2 cellular contexts compared by ENCODE assay signal in the genomic region with DNA sequence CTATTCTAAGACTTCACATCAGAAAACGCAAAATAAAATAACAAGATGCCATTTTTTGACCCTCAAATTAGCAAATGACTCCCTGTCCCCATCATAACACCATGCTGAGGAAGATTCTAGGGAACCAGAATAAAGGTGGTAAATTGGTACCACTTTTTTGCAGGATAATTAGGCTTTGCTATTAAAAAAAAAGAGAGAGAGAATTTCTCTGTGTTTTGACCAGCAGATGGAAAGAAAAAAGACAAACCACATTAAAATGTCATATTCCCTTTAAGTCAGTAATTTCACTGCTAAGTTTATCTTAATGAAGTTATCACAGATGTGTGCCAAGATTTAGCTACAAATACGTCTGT.
TF ChIP-seq lines count a peak whose summit lies in the region.

No MANE protein-coding gene starts in this region.

TF ChIP-seq in IMR-90, 13 proteins besides CTCF, POLR2A, EP300 and RAD21:
- no peak for TF ChIP-seq RCOR1 (IDR thresholded peaks at IDR 0.05; ENCODE audit: insufficient replicate concordance, low read length)
- no peak for TF ChIP-seq MAZ (IDR thresholded peaks at IDR 0.05; ENCODE audit: borderline replicate concordance, low read depth, low read length)
- TF ChIP-seq SMC3 (IDR thresholded peaks at IDR 0.05; ENCODE audit: low read depth, low read length) = no peak
- TF ChIP-seq RFX5 (IDR thresholded peaks at IDR 0.05; ENCODE audit: low read depth, low read length) = no peak
- TF ChIP-seq FOS (IDR thresholded peaks at IDR 0.05; ENCODE audit: low read depth, low read length) = no peak
- no peak for TF ChIP-seq MXI1 (IDR thresholded peaks at IDR 0.05; ENCODE audit: borderline replicate concordance, low read depth, low read length)
- TF ChIP-seq, protein P1, sequence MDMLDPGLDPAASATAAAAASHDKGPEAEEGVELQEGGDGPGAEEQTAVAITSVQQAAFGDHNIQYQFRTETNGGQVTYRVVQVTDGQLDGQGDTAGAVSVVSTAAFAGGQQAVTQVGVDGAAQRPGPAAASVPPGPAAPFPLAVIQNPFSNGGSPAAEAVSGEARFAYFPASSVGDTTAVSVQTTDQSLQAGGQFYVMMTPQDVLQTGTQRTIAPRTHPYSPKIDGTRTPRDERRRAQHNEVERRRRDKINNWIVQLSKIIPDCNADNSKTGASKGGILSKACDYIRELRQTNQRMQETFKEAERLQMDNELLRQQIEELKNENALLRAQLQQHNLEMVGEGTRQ (IDR thresholded peaks at IDR 0.05; ENCODE audit: low read depth, low read length) = no peak
- TF ChIP-seq MAFK (IDR thresholded peaks at IDR 0.05; ENCODE audit: low read depth, low read length) = no peak
- no peak for TF ChIP-seq NFE2L2 (IDR thresholded peaks at IDR 0.05; ENCODE audit: low read depth, low read length)
- no peak for TF ChIP-seq CHD1 (IDR thresholded peaks at IDR 0.05; ENCODE audit: low read depth, low read length)
- no peak for TF ChIP-seq CEBPB (IDR thresholded peaks at IDR 0.05; ENCODE audit: low read depth, low read length)
- no peak for TF ChIP-seq BHLHE40 (IDR thresholded peaks at IDR 0.05; ENCODE audit: low read depth, low read length)
- TF ChIP-seq, protein P2, sequence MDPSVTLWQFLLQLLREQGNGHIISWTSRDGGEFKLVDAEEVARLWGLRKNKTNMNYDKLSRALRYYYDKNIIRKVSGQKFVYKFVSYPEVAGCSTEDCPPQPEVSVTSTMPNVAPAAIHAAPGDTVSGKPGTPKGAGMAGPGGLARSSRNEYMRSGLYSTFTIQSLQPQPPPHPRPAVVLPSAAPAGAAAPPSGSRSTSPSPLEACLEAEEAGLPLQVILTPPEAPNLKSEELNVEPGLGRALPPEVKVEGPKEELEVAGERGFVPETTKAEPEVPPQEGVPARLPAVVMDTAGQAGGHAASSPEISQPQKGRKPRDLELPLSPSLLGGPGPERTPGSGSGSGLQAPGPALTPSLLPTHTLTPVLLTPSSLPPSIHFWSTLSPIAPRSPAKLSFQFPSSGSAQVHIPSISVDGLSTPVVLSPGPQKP (IDR thresholded peaks at IDR 0.05; ENCODE audit: borderline replicate concordance, low read depth, low read length) = no peak

TF ChIP-seq in SK-N-SH treated with all-trans-retinoic acid at 6 μM for 48 hours, 23 proteins besides CTCF, POLR2A, EP300 and RAD21:
- no peak for TF ChIP-seq ARNTL (CRISPR knock-in tag; IDR thresholded peaks at IDR 0.05; ENCODE audit: borderline replicate concordance, low read depth)
- TF ChIP-seq ZFP30 (CRISPR knock-in tag; IDR thresholded peaks at IDR 0.05) = no peak
- TF ChIP-seq ISL1 (CRISPR knock-in tag; IDR thresholded peaks at IDR 0.05) = peak; percentile 25; the same call in 1 of the 2 replicates
- TF ChIP-seq SNAI2 (CRISPR knock-in tag; IDR thresholded peaks at IDR 0.05) = no peak
